8 cellular contexts compared by ENCODE assay signal in the genomic region with DNA sequence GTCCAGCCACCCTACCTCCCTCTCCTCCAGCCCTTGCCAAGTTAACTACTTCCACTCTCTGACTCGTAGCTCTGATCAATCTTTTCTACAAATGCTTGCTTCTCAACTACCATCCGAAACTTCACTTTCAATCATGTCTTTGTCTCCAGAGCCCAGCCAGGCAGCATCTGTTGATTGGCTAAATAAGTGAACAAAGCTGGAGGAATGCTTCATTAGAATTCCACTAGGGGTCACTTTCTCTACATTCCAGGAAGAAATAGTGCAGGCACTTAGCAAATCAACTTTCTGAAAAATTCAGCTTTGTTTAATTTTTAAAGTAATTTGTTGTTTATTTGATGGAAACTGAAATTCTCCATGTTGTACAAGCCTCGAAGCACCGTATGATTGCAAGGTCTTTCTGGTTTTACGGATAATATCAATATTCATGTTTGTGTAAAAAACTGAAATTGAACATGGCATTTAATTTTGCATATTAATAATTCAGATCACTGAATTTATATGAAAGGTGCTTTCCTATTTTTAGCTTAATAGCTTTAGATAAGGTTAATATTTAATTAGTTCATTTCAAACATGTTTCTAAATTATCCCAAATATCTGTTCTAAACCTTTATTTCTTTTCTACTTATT. TPM values are rescaled to one million over a fixed set of nuclear protein-coding genes. Genes with fewer than 3 reads are reported as not detected.
A peak's percentile ranks its signal among the peaks of the same experiment; 100 is the strongest.
DNase-seq lines count a peak whose midpoint lies in the region; ATAC-seq and TF ChIP-seq lines count a peak whose summit lies in the region.

No MANE protein-coding gene starts in this region.

- peaks cover 4% of the 10 kb centered on the region; the same call in 1 of the 2 replicates for H3K4me1 ChIP-seq in SJCRH30

- no peak overlapping the region for H3K4me3 ChIP-seq in SJCRH30

- no peak overlapping the region for H3K27ac Mint-ChIP-seq in endothelial cell (ENCODE audit: unreplicated experiment)
- no peak overlapping the region for H3K27ac Mint-ChIP-seq in stimulated activated memory B cell treated with anti-CD40 and anti-IgM and Interleukin-4, amounts not matched to agents 10 μg/mL and 1 μg/mL and 100 μg/mL, for 72 hours

- no peaks in the 10 kb centered on the region for H3K36me3 Mint-ChIP-seq in endothelial cell (ENCODE audit: low read depth, unreplicated experiment)
- H3K36me3 Mint-ChIP-seq in stimulated activated memory B cell treated with anti-CD40 and anti-IgM and Interleukin-4, amounts not matched to agents 10 μg/mL and 1 μg/mL and 100 μg/mL, for 72 hours = no peaks in the 10 kb centered on the region

- H3K27me3 ChIP-seq in SJCRH30 = no peaks in the 10 kb centered on the region

- H3K9me3 Mint-ChIP-seq in endothelial cell (ENCODE audit: unreplicated experiment) = no peaks in the 10 kb centered on the region
- no peaks in the 10 kb centered on the region for H3K9me3 Mint-ChIP-seq in stimulated activated memory B cell treated with anti-CD40 and anti-IgM and Interleukin-4, amounts not matched to agents 10 μg/mL and 1 μg/mL and 100 μg/mL, for 72 hours

- H3K4me3 Mint-ChIP-seq in endothelial cell (ENCODE audit: unreplicated experiment) = no peak overlapping the region
- no peak overlapping the region for H3K4me3 Mint-ChIP-seq in stimulated activated memory B cell treated with anti-CD40 and anti-IgM and Interleukin-4, amounts not matched to agents 10 μg/mL and 1 μg/mL and 100 μg/mL, for 72 hours

- ATAC-seq in GM18511 (IDR thresholded peaks at IDR 0.05; ENCODE audit: unreplicated experiment) (peak; percentile 59), GM21717 (IDR thresholded peaks at IDR 0.05; ENCODE audit: unreplicated experiment) (no peak)
- ATAC-seq in stimulated activated memory B cell treated with anti-CD40 and anti-IgM and Interleukin-4, amounts not matched to agents 10 μg/mL and 1 μg/mL and 100 μg/mL, for 72 hours = no peak

- TF ChIP-seq CTCF in C4-2B (conservative IDR thresholded peaks at IDR 0.05) (peak; percentile 83), LNCAP (IDR thresholded peaks at IDR 0.05) (peak; percentile 71), endothelial cell (IDR thresholded peaks at IDR 0.05; ENCODE audit: unreplicated experiment) (peak; percentile 60)

- H3K4me1 Mint-ChIP-seq in endothelial cell (ENCODE audit: unreplicated experiment) = no peaks in the 10 kb centered on the region
- H3K4me1 Mint-ChIP-seq in stimulated activated memory B cell treated with anti-CD40 and anti-IgM and Interleukin-4, amounts not matched to agents 10 μg/mL and 1 μg/mL and 100 μg/mL, for 72 hours = no peaks in the 10 kb centered on the region

- H3K36me3 ChIP-seq in SJCRH30 = no peaks in the 10 kb centered on the region

- H3K27ac ChIP-seq in C4-2B (no peak overlapping the region), SJCRH30 (no peak overlapping the region)

- DNase-seq in SJCRH30 (peak; percentile 26 to 70), endothelial cell (ENCODE audit: low spot score) (no peak), midbrain (lab: John Stamatoyannopoulos, UW) (peak; percentile 56)

- H3K9me3 ChIP-seq in SJCRH30 (replicated peaks) = no peaks in the 10 kb centered on the region

- H3K27me3 Mint-ChIP-seq in endothelial cell (ENCODE audit: unreplicated experiment) = peaks cover 2% of the 10 kb centered on the region
- H3K27me3 Mint-ChIP-seq in stimulated activated memory B cell treated with anti-CD40 and anti-IgM and Interleukin-4, amounts not matched to agents 10 μg/mL and 1 μg/mL and 100 μg/mL, for 72 hours = peaks cover 1% of the 10 kb centered on the region

RNA-seq across cellular contexts. Expression of a gene that starts 32.4 kb away (rescaled TPM):
- 16.2 and 20.4 TPM in 2 replicates for total RNA-seq in SJCRH30 (2014; rRNA removed; shearing (Covaris generic))
- 3.7 TPM for total RNA-seq in endothelial cell (ENCODE audit: unreplicated experiment)
